15 cellular contexts compared by ENCODE assay signal in genomic region chr1:23202263-23202749, GRCh38. TPM values are rescaled to one million over a fixed set of nuclear protein-coding genes. Genes with fewer than 3 reads are reported as not detected.
A peak's percentile ranks its signal among the peaks of the same experiment; 100 is the strongest.
DNase-seq lines count a peak whose midpoint lies in the region; TF ChIP-seq lines count a peak whose summit lies in the region.
"Had no signal": no experiment of that assay in that cellular context is flagged by ENCODE, and none has a peak within 500 bp of the region (broad histone marks: within the 10 kb centered on the region; RNA-seq: fewer than 3 reads in every experiment).

No MANE protein-coding gene starts in this region.

- no peak overlapping the region for H2AFZ ChIP-seq in MM.1S (ENCODE audit: low read length)

- intact Hi-C loops in tibial artery (cut with DNase I; ENCODE audit: low total_unique reads) = no loop called here
- intact Hi-C loops in colonic mucosa (cut with DNase I) = no loop called here

- no peak for TF ChIP-seq CTCF in MM.1S (IDR thresholded peaks at IDR 0.05; ENCODE audit: low read length)
- TF ChIP-seq CTCF in tibial artery (IDR thresholded peaks at IDR 0.05) = no peak
- no peak for TF ChIP-seq CTCF in colonic mucosa (IDR thresholded peaks at IDR 0.05)

- H3K36me3 ChIP-seq in MM.1S (replicated peaks; ENCODE audit: insufficient read depth, low read length) = no peaks in the 10 kb centered on the region
- no peaks in the 10 kb centered on the region for H3K36me3 ChIP-seq in tibial artery
- no peaks in the 10 kb centered on the region for H3K36me3 ChIP-seq in colonic mucosa
- H3K36me3 ChIP-seq: esophagus muscularis mucosa had no signal

- H3K9ac ChIP-seq in MM.1S (ENCODE audit: low read length) = no peak overlapping the region
- no peak overlapping the region for H3K9ac ChIP-seq in colonic mucosa (ENCODE audit: low read depth in 2 of 2, low read length in 2 of 2)

- H3K79me2 ChIP-seq in MM.1S (ENCODE audit: low read length) = no peaks in the 10 kb centered on the region

- H3K27me3 ChIP-seq in MM.1S (replicated peaks; ENCODE audit: insufficient read depth, low read length) = no peaks in the 10 kb centered on the region
- H3K27me3 ChIP-seq in tibial artery = peaks cover 0 to 16% of the 10 kb centered on the region in 2 donors
- H3K27me3 ChIP-seq in colonic mucosa = no peaks in the 10 kb centered on the region

- H3K27ac ChIP-seq in MM.1S (ENCODE audit: low read length) (no peak overlapping the region), tibial artery (no peak overlapping the region), colonic mucosa (no peak overlapping the region)
- H3K27ac ChIP-seq: esophagus muscularis mucosa, psoas muscle had no signal

- no peaks in the 10 kb centered on the region for H3K9me2 ChIP-seq in MM.1S (replicated peaks; ENCODE audit: insufficient read depth, low read length)

- DNase-seq in DMS53 (lab: John Stamatoyannopoulos, UW) (peak; percentile 59), MM.1S (peak; percentile 40), astrocyte of the hippocampus (ENCODE audit: low read depth, low spot score) (peak; percentile 39), kidney tubule cell (ENCODE audit: low spot score) (peak; percentile 49), NCI-H2171 treated with DMSO at 0.1 percent for 48 hours (lab: John Stamatoyannopoulos, UW) (no peak), tibial artery (no peak), colonic mucosa (no peak)
- no peak for DNase-seq in activated CD8-positive, alpha-beta memory T cell treated with anti-CD3 and anti-CD28 coated beads, Interleukin-2, amount 50 U/mL, for 48 hours
- DNase-seq: activated CD4-positive, alpha-beta memory T cell treated with anti-CD3 and anti-CD28 coated beads for 36 hours; psoas muscle; stimulated activated CD4-positive, alpha-beta T cell treated with anti-CD3 and anti-CD28 coated beads, Interleukin-4, amount 100 ng/mL, for 4 hours; stimulated activated naive CD8-positive, alpha-beta T cell treated with anti-CD3 and anti-CD28 coated beads, Interleukin-15, Interleukin-2, amounts not matched to agents 100 U/mL and 50 U/mL, for 24 hours; T-helper 9 cell had no signal

- no peak overlapping the region for H3K4me2 ChIP-seq in MM.1S (ENCODE audit: low read depth, low read length)

- no peak overlapping the region for H3K4me3 ChIP-seq in MM.1S (ENCODE audit: low read length)
- no peak overlapping the region for H3K4me3 ChIP-seq in tibial artery
- no peak overlapping the region for H3K4me3 ChIP-seq in colonic mucosa
- H3K4me3 ChIP-seq: esophagus muscularis mucosa, psoas muscle had no signal

- H3K4me1 ChIP-seq in MM.1S (ENCODE audit: low read length) (0 out of 2 replicates have a peak, but pooled peaks cover 3% of the 10 kb centered on the region), tibial artery (no peaks in the 10 kb centered on the region), colonic mucosa (no peaks in the 10 kb centered on the region)
- H3K4me1 ChIP-seq: esophagus muscularis mucosa, psoas muscle had no signal

- H3K9me3 ChIP-seq in MM.1S (replicated peaks; ENCODE audit: insufficient read depth, low read length) = no peaks in the 10 kb centered on the region
- H3K9me3 ChIP-seq in tibial artery = no peaks in the 10 kb centered on the region
- H3K9me3 ChIP-seq in colonic mucosa = no peaks in the 10 kb centered on the region
- H3K9me3 ChIP-seq: esophagus muscularis mucosa, psoas muscle had no signal

- no peaks in the 10 kb centered on the region for H4K20me1 ChIP-seq in MM.1S (ENCODE audit: insufficient read depth, low read length)

- no peaks in the 10 kb centered on the region for H3F3A ChIP-seq in MM.1S (ENCODE audit: insufficient read depth, low read length)

RNA-seq across cellular contexts. Expression of gene HTR1D, which starts 15.0 kb away (rescaled TPM):
- under 1 TPM; 0.27 to 0.42 TPM for total RNA-seq in colonic mucosa
- total RNA-seq: activated CD4-positive, alpha-beta memory T cell treated with anti-CD3 and anti-CD28 coated beads for 36 hours; cerebellum; esophagus muscularis mucosa; psoas muscle had no signal

RNA-seq across cellular contexts. Expression of gene LUZP1, which starts 33.6 kb away (rescaled TPM):
- total RNA-seq in colonic mucosa = 10 to 100 TPM; 42.4 to 50.4 TPM

Comparison
In these comparisons a context has a peak if more than half of its experiments do, and no peak if none do; other contexts are left out.
1. DNase-seq: peak in DMS53 (single experiment), MM.1S (single experiment), astrocyte of the hippocampus (single experiment) and kidney tubule cell (single experiment); none in NCI-H2171 treated with DMSO at 0.1 percent for 48 hours (single experiment), tibial artery (0 of 2), activated CD8-positive, alpha-beta memory T cell treated with anti-CD3 and anti-CD28 coated beads, Interleukin-2, amount 50 U/mL, for 48 hours (single experiment) and colonic mucosa (single experiment).